32 cellular contexts compared by ENCODE assay signal in genomic region chr12:11681211-11681610, GRCh38.
"Had no signal": no experiment of that assay in that cellular context is flagged by ENCODE, and none has a peak within 500 bp of the region (broad histone marks: within the 10 kb centered on the region; RNA-seq: fewer than 3 reads in every experiment).

No MANE protein-coding gene starts in this region.

- ATAC-seq: activated CD8-positive, alpha-beta memory T cell treated with anti-CD3 and anti-CD28 coated beads, Interleukin-2, amount 10 ng/mL, durations not matched to agents 7 days and 5 days had no signal

- H3K4me3 Mint-ChIP-seq: activated CD4-positive, alpha-beta memory T cell treated with anti-CD3 and anti-CD28 coated beads, Interleukin-2, amount 10 ng/mL, durations not matched to agents 7 days and 5 days; activated CD8-positive, alpha-beta memory T cell treated with anti-CD3 and anti-CD28 coated beads, Interleukin-2, amount 10 ng/mL, durations not matched to agents 7 days and 5 days; activated naive CD8-positive, alpha-beta T cell treated with anti-CD3 and anti-CD28 coated beads for 36 hours; central memory CD8-positive, alpha-beta T cell had no signal

- H3K27ac ChIP-seq: cardiac muscle cell, Peyer's patch, WERI-Rb-1 had no signal

- H3K9me3 ChIP-seq: Peyer's patch had no signal

- H3K27ac Mint-ChIP-seq: activated CD4-positive, alpha-beta memory T cell treated with anti-CD3 and anti-CD28 coated beads, Interleukin-2, amount 10 ng/mL, durations not matched to agents 7 days and 5 days; activated CD8-positive, alpha-beta memory T cell treated with anti-CD3 and anti-CD28 coated beads, Interleukin-2, amount 10 ng/mL, durations not matched to agents 7 days and 5 days; activated naive CD8-positive, alpha-beta T cell treated with anti-CD3 and anti-CD28 coated beads for 36 hours had no signal

- H3K27me3 Mint-ChIP-seq: activated CD4-positive, alpha-beta memory T cell treated with anti-CD3 and anti-CD28 coated beads, Interleukin-2, amount 10 ng/mL, durations not matched to agents 7 days and 5 days; activated CD8-positive, alpha-beta memory T cell treated with anti-CD3 and anti-CD28 coated beads, Interleukin-2, amount 10 ng/mL, durations not matched to agents 7 days and 5 days; activated naive CD8-positive, alpha-beta T cell treated with anti-CD3 and anti-CD28 coated beads for 36 hours; central memory CD8-positive, alpha-beta T cell had no signal

- H3K27me3 ChIP-seq: cardiac muscle cell, Peyer's patch had no signal

- DNase-seq: activated CD4-positive, alpha-beta memory T cell treated with anti-CD3 and anti-CD28 coated beads, Interleukin-2, amount 10 ng/mL, durations not matched to agents 7 days and 5 days; activated CD4-positive, alpha-beta T cell treated with anti-CD3 and anti-CD28 coated beads for 1 hour; activated CD4-positive, alpha-beta T cell treated with anti-CD3 and anti-CD28 coated beads for 48 hours; activated CD4-positive, CD25-positive, alpha-beta regulatory T cell; activated CD8-positive, alpha-beta memory T cell treated with anti-CD3 and anti-CD28 coated beads for 24 hours; activated CD8-positive, alpha-beta memory T cell treated with anti-CD3 and anti-CD28 coated beads, Interleukin-2, amount 10 ng/mL, durations not matched to agents 7 days and 5 days; activated CD8-positive, alpha-beta memory T cell treated with anti-CD3 and anti-CD28 coated beads, Interleukin-2, amount 50 U/mL, for 48 hours; activated effector memory CD4-positive, alpha-beta T cell treated with anti-CD3 and anti-CD28 coated beads, Interleukin-2, amount 50 U/mL, for 16 hours; activated naive CD4-positive, alpha-beta T cell; activated naive CD4-positive, alpha-beta T cell treated with anti-CD3 and anti-CD28 coated beads, Interleukin-2, amount 50 U/mL, for 16 hours; activated naive CD8-positive, alpha-beta T cell treated with anti-CD3 and anti-CD28 coated beads for 36 hours; activated T-cell treated with anti-CD3 and anti-CD28 coated beads, Interleukin-2, amount 50 U/mL, for 48 hours; amniotic stem cell; aorta; Kasumi-1; MM.1S; MV-4-11; NCI-H1092; NCI-H1436 treated with DMSO at 0.1 percent for 48 hours; NCI-H1694 treated with DMSO at 0.1 percent for 48 hours; NCI-H2029; NCI-H345; NCI-H524 treated with DMSO at 0.1 percent for 48 hours; Peyer's patch; Right ventricle myocardium superior; SW 1271; T-helper 1 cell; T-helper 2 cell; T-helper 9 cell; WERI-Rb-1 had no signal

- H3K36me3 ChIP-seq: cardiac muscle cell, Peyer's patch, WERI-Rb-1 had no signal

- H3K4me3 ChIP-seq: cardiac muscle cell, Peyer's patch had no signal

- H3K9me3 Mint-ChIP-seq: activated CD4-positive, alpha-beta memory T cell treated with anti-CD3 and anti-CD28 coated beads, Interleukin-2, amount 10 ng/mL, durations not matched to agents 7 days and 5 days; central memory CD8-positive, alpha-beta T cell had no signal
